In genomic region chr1:46133946-46134345, GRCh38 we compare ENCODE assay signal across 8 cellular contexts. TPM values are rescaled to one million over a fixed set of nuclear protein-coding genes. Genes with fewer than 3 reads are reported as not detected.
A peak's percentile ranks its signal among the peaks of the same experiment; 100 is the strongest.
DNase-seq lines count a peak whose midpoint lies in the region; ATAC-seq lines count a peak whose summit lies in the region.

No MANE protein-coding gene starts in this region.

- H3K4me1 Mint-ChIP-seq in activated T-helper 2 cell treated with anti-CD3 and anti-CD28 coated beads, Interferon-gamma antibody, Interleukin-2, Interleukin-4, amounts not matched to agents 10 μg/mL and 5 μg/mL and 100 μg/mL, durations not matched to agents 14 hours and 24 hours and 36 hours (ENCODE audit: low read depth) = peaks cover 24% of the 10 kb centered on the region
- peaks cover 21 to 28% (median 24%) of the 10 kb centered on the region in 3 donors for H3K4me1 Mint-ChIP-seq in naive B cell

- H3K36me3 Mint-ChIP-seq in activated T-helper 2 cell treated with anti-CD3 and anti-CD28 coated beads, Interferon-gamma antibody, Interleukin-2, Interleukin-4, amounts not matched to agents 10 μg/mL and 5 μg/mL and 100 μg/mL, durations not matched to agents 14 hours and 24 hours and 36 hours (ENCODE audit: low read depth) = no peaks in the 10 kb centered on the region
- H3K36me3 Mint-ChIP-seq in naive B cell = no peaks in the 10 kb centered on the region

- peak overlapping the region; percentile 6 for H3K27ac Mint-ChIP-seq in activated T-helper 2 cell treated with anti-CD3 and anti-CD28 coated beads, Interferon-gamma antibody, Interleukin-2, Interleukin-4, amounts not matched to agents 10 μg/mL and 5 μg/mL and 100 μg/mL, durations not matched to agents 14 hours and 24 hours and 36 hours
- H3K27ac Mint-ChIP-seq in naive B cell = no peak overlapping the region

- intact Hi-C loops in activated T-helper 2 cell treated with anti-CD3 and anti-CD28 coated beads, Interferon-gamma antibody, Interleukin-2, Interleukin-4, amounts not matched to agents 10 μg/mL and 5 μg/mL and 100 μg/mL, durations not matched to agents 14 hours and 24 hours and 36 hours (cut with micrococcal nuclease) = loop anchor here (5.0 kb wide), 1 partner anchor 332 kb away; the partner anchor contains the start of gene MAST2

- H3K4me2 ChIP-seq in BLaER1 treated with 17β-estradiol and CSF1 and Interleukin-3, amounts not matched to agents 10 nM and 100 nM = peak overlapping the region; percentile 85 to 98 (median 91)

- H3K9me3 Mint-ChIP-seq in activated T-helper 2 cell treated with anti-CD3 and anti-CD28 coated beads, Interferon-gamma antibody, Interleukin-2, Interleukin-4, amounts not matched to agents 10 μg/mL and 5 μg/mL and 100 μg/mL, durations not matched to agents 14 hours and 24 hours and 36 hours = no peaks in the 10 kb centered on the region
- H3K9me3 Mint-ChIP-seq in naive B cell = peaks cover 0 to 3% (median 0%) of the 10 kb centered on the region in 7 donors

- no peak for ATAC-seq in naive B cell (ENCODE audit: low read depth in 2 of 2)

- H3K9me3 ChIP-seq in BLaER1 treated with 17β-estradiol and CSF1 and Interleukin-3, amounts not matched to agents 10 nM and 100 nM (replicated peaks in 1 of 11) = no peaks in the 10 kb centered on the region
- H3K9me3 ChIP-seq in HUES48 (ENCODE audit: control insufficient read depth, insufficient read depth, low read length) = no peaks in the 10 kb centered on the region

- peak overlapping the region in 9 of 11 experiments; percentile 89 to 99 (median 95); a peak in 18 of 22 replicates for H3K9ac ChIP-seq in BLaER1 treated with 17β-estradiol and CSF1 and Interleukin-3, amounts not matched to agents 10 nM and 100 nM
- H3K9ac ChIP-seq in HUES48 (ENCODE audit: low read depth, low read length) = peak overlapping the region; percentile 70; the same call in 1 of the 2 replicates

- peaks cover 58% of the 10 kb centered on the region for H3K27me3 Mint-ChIP-seq in activated T-helper 2 cell treated with anti-CD3 and anti-CD28 coated beads, Interferon-gamma antibody, Interleukin-2, Interleukin-4, amounts not matched to agents 10 μg/mL and 5 μg/mL and 100 μg/mL, durations not matched to agents 14 hours and 24 hours and 36 hours (ENCODE audit: low read depth)
- H3K27me3 Mint-ChIP-seq in naive B cell = peaks cover 37 to 58% (median 48%) of the 10 kb centered on the region in 3 donors

- peaks cover 0 to under 1% (median 0%) of the 10 kb centered on the region in 11 experiments; a peak in 1 of 22 replicates for H3K36me3 ChIP-seq in BLaER1 treated with 17β-estradiol and CSF1 and Interleukin-3, amounts not matched to agents 10 nM and 100 nM
- no peaks in the 10 kb centered on the region for H3K36me3 ChIP-seq in HUES48 (ENCODE audit: control insufficient read depth, insufficient read depth, low read length)

- H3K4me1 ChIP-seq in BLaER1 treated with 17β-estradiol and CSF1 and Interleukin-3, amounts not matched to agents 10 nM and 100 nM = peaks cover 20 to 46% (median 29%) of the 10 kb centered on the region in 10 experiments
- peaks cover 20% of the 10 kb centered on the region for H3K4me1 ChIP-seq in HUES48 (ENCODE audit: control insufficient read depth, insufficient read depth, low read length)

- H3K27me3 ChIP-seq in BLaER1 treated with 17β-estradiol and CSF1 and Interleukin-3, amounts not matched to agents 10 nM and 100 nM = no peaks in the 10 kb centered on the region
- peaks cover 17% of the 10 kb centered on the region for H3K27me3 ChIP-seq in HUES48 (ENCODE audit: control insufficient read depth, insufficient read depth, low read length)

- no peak for DNase-seq in activated T-helper 2 cell treated with anti-CD3 and anti-CD28 coated beads, Interferon-gamma antibody, Interleukin-2, Interleukin-4, amounts not matched to agents 10 μg/mL and 5 μg/mL and 100 μg/mL, durations not matched to agents 14 hours and 24 hours and 36 hours (ENCODE audit: low spot score)
- DNase-seq in naive B cell = no peak
- DNase-seq in kidney tubule cell (ENCODE audit: low spot score) = no peak
- DNase-seq in NCI-H226 = no peak
- no peak for DNase-seq in superior temporal gyrus (ENCODE audit: extremely low spot score)
- DNase-seq in NCI-H510A treated with DMSO at 0.1 percent for 48 hours (lab: John Stamatoyannopoulos, UW) = no peak

- H3K27ac ChIP-seq in BLaER1 treated with 17β-estradiol and CSF1 and Interleukin-3, amounts not matched to agents 10 nM and 100 nM = peak overlapping the region in 7 of 11 experiments; percentile 94 to 99 (median 98); a peak in 12 of 22 replicates
- H3K27ac ChIP-seq in HUES48 (ENCODE audit: low read depth, low read length) = no peak overlapping the region

- H3K4me3 ChIP-seq in BLaER1 treated with 17β-estradiol and CSF1 and Interleukin-3, amounts not matched to agents 10 nM and 100 nM = peak overlapping the region; percentile 66 to 95 (median 87); a peak in 19 of 20 replicates
- H3K4me3 ChIP-seq in HUES48 (ENCODE audit: low read depth, low read length) = peak overlapping the region; percentile 75

- H3K4me3 Mint-ChIP-seq in activated T-helper 2 cell treated with anti-CD3 and anti-CD28 coated beads, Interferon-gamma antibody, Interleukin-2, Interleukin-4, amounts not matched to agents 10 μg/mL and 5 μg/mL and 100 μg/mL, durations not matched to agents 14 hours and 24 hours and 36 hours (ENCODE audit: low read depth) = peak overlapping the region; percentile 94
- peak overlapping the region; percentile 95 to 100 (median 98) for H3K4me3 Mint-ChIP-seq in naive B cell

- peaks cover 0 to 8% (median 0%) of the 10 kb centered on the region in 11 experiments; a peak in 2 of 22 replicates for H4K20me1 ChIP-seq in BLaER1 treated with 17β-estradiol and CSF1 and Interleukin-3, amounts not matched to agents 10 nM and 100 nM

RNA-seq across cellular contexts. Expression of gene PIK3R3, which starts 1.5 kb away (rescaled TPM):
- total RNA-seq in activated T-helper 2 cell treated with anti-CD3 and anti-CD28 coated beads, Interferon-gamma antibody, Interleukin-2, Interleukin-4, amounts not matched to agents 10 μg/mL and 5 μg/mL and 100 μg/mL, durations not matched to agents 14 hours and 24 hours and 36 hours = 2.8 and 3.3 TPM in 2 replicates
- under 1 TPM in 3 of 6 donors, not detected in 3; 0.11 to 0.31 (median 0.25) TPM for polyA plus RNA-seq in naive B cell (ENCODE audit: low read depth in 6 of 6)

RNA-seq across cellular contexts. Expression of gene TSPAN1, which starts 40.9 kb away (rescaled TPM):
- 0.46 TPM in 1 of 2 replicates, not detected in the other for total RNA-seq in activated T-helper 2 cell treated with anti-CD3 and anti-CD28 coated beads, Interferon-gamma antibody, Interleukin-2, Interleukin-4, amounts not matched to agents 10 μg/mL and 5 μg/mL and 100 μg/mL, durations not matched to agents 14 hours and 24 hours and 36 hours
- polyA plus RNA-seq in naive B cell (ENCODE audit: low read depth in 6 of 6) = not detected

RNA-seq across cellular contexts. Expression of gene P3R3URF, which starts 42.3 kb away (rescaled TPM):
- total RNA-seq in activated T-helper 2 cell treated with anti-CD3 and anti-CD28 coated beads, Interferon-gamma antibody, Interleukin-2, Interleukin-4, amounts not matched to agents 10 μg/mL and 5 μg/mL and 100 μg/mL, durations not matched to agents 14 hours and 24 hours and 36 hours = not detected in 2 replicates
- polyA plus RNA-seq in naive B cell (ENCODE audit: low read depth in 6 of 6) = not detected
